Comparison of ENCODE assay signal across 31 cellular contexts in genomic region chr3:153099131-153099530, GRCh38.
"Had no signal": no experiment of that assay in that cellular context is flagged by ENCODE, and none has a peak within 500 bp of the region (broad histone marks: within the 10 kb centered on the region; RNA-seq: fewer than 3 reads in every experiment).

No MANE protein-coding gene starts in this region.

- H3K4me3 ChIP-seq: adrenal gland, body of pancreas, esophagus squamous epithelium, gastroesophageal sphincter had no signal

- H3K36me3 Mint-ChIP-seq: activated CD4-positive, alpha-beta memory T cell treated with anti-CD3 and anti-CD28 coated beads for 36 hours; activated CD8-positive, alpha-beta memory T cell treated with anti-CD3 and anti-CD28 coated beads, Interleukin-2, amount 10 ng/mL, durations not matched to agents 7 days and 5 days; activated naive CD4-positive, alpha-beta T cell treated with anti-CD3 and anti-CD28 coated beads, Interleukin-2, amount 50 U/mL, for 24 hours; activated naive CD8-positive, alpha-beta T cell treated with anti-CD3 and anti-CD28 coated beads for 36 hours; T-cell had no signal

- H3K27ac Mint-ChIP-seq: activated B cell treated with CpG ODN at 0.5 μM for 24 hours; activated CD4-positive, alpha-beta memory T cell treated with anti-CD3 and anti-CD28 coated beads for 36 hours; activated CD8-positive, alpha-beta memory T cell treated with anti-CD3 and anti-CD28 coated beads, Interleukin-2, amount 10 ng/mL, durations not matched to agents 7 days and 5 days; activated CD8-positive, alpha-beta T cell treated with anti-CD3 and anti-CD28 coated beads, Interleukin-2, amount 10 ng/mL, durations not matched to agents 7 days and 5 days; activated naive CD4-positive, alpha-beta T cell treated with anti-CD3 and anti-CD28 coated beads for 36 hours; activated naive CD4-positive, alpha-beta T cell treated with anti-CD3 and anti-CD28 coated beads, Interleukin-2, amount 50 U/mL, for 24 hours; activated naive CD8-positive, alpha-beta T cell treated with anti-CD3 and anti-CD28 coated beads for 36 hours; activated naive CD8-positive, alpha-beta T cell treated with anti-CD3 and anti-CD28 coated beads, Interleukin-2, amount 50 U/mL, for 24 hours; activated T-helper 1 cell treated with anti-CD3 and anti-CD28 coated beads, Interleukin-12 subunit alpha, Interleukin-12 subunit beta, Interleukin-2, Interleukin-4 antibody, amounts not matched to agents 30 ng/mL and 10 ng/mL and 1 ng/mL, durations not matched to agents 14 hours and 24 hours and 36 hours; activated T-helper 2 cell treated with anti-CD3 and anti-CD28 coated beads, Interferon-gamma antibody, Interleukin-2, Interleukin-4, amounts not matched to agents 10 μg/mL and 5 μg/mL and 100 μg/mL, durations not matched to agents 14 hours and 24 hours and 36 hours; T-cell; T-helper 1 cell treated with Interleukin-12 subunit alpha and Interleukin-12 subunit beta and Interleukin-4 antibody, amounts not matched to agents 30 μg/mL and 1 μg/mL, for 36 hours; T-helper 2 cell treated with Interferon-gamma antibody and Interleukin-4, amounts not matched to agents 5 μg/mL and 100 μg/mL, for 36 hours had no signal

- H3K27me3 Mint-ChIP-seq: activated B cell treated with CpG ODN at 0.5 μM for 24 hours; activated CD4-positive, alpha-beta memory T cell treated with anti-CD3 and anti-CD28 coated beads for 36 hours; activated CD8-positive, alpha-beta memory T cell treated with anti-CD3 and anti-CD28 coated beads, Interleukin-2, amount 10 ng/mL, durations not matched to agents 7 days and 5 days; activated naive CD4-positive, alpha-beta T cell treated with anti-CD3 and anti-CD28 coated beads, Interleukin-2, amount 50 U/mL, for 24 hours; activated naive CD8-positive, alpha-beta T cell treated with anti-CD3 and anti-CD28 coated beads for 36 hours; activated naive CD8-positive, alpha-beta T cell treated with anti-CD3 and anti-CD28 coated beads, Interleukin-2, amount 50 U/mL, for 24 hours; T-cell had no signal

- H3K27me3 ChIP-seq: adrenal gland, body of pancreas, esophagus squamous epithelium, gastroesophageal sphincter had no signal

- H3K27ac ChIP-seq: adrenal gland, body of pancreas, epithelial cell of prostate, esophagus squamous epithelium, gastroesophageal sphincter, WERI-Rb-1 had no signal

- H3K9me3 Mint-ChIP-seq: activated B cell treated with CpG ODN at 0.5 μM for 24 hours; activated CD4-positive, alpha-beta memory T cell treated with anti-CD3 and anti-CD28 coated beads for 36 hours; activated naive CD4-positive, alpha-beta T cell treated with anti-CD3 and anti-CD28 coated beads for 36 hours; activated naive CD4-positive, alpha-beta T cell treated with anti-CD3 and anti-CD28 coated beads, Interleukin-2, amount 50 U/mL, for 24 hours; activated naive CD8-positive, alpha-beta T cell treated with anti-CD3 and anti-CD28 coated beads for 36 hours; activated naive CD8-positive, alpha-beta T cell treated with anti-CD3 and anti-CD28 coated beads, Interleukin-2, amount 50 U/mL, for 24 hours; activated T-helper 1 cell treated with anti-CD3 and anti-CD28 coated beads, Interleukin-12 subunit alpha, Interleukin-12 subunit beta, Interleukin-2, Interleukin-4 antibody, amounts not matched to agents 30 ng/mL and 10 ng/mL and 1 ng/mL, durations not matched to agents 14 hours and 24 hours and 36 hours; activated T-helper 2 cell treated with anti-CD3 and anti-CD28 coated beads, Interferon-gamma antibody, Interleukin-2, Interleukin-4, amounts not matched to agents 10 μg/mL and 5 μg/mL and 100 μg/mL, durations not matched to agents 14 hours and 24 hours and 36 hours; T-cell; T-helper 1 cell treated with Interleukin-12 subunit alpha and Interleukin-12 subunit beta and Interleukin-4 antibody, amounts not matched to agents 30 μg/mL and 1 μg/mL, for 36 hours; T-helper 2 cell treated with Interferon-gamma antibody and Interleukin-4, amounts not matched to agents 5 μg/mL and 100 μg/mL, for 36 hours had no signal

- H3K36me3 ChIP-seq: adrenal gland, esophagus squamous epithelium, gastroesophageal sphincter, WERI-Rb-1 had no signal

- ATAC-seq: activated CD4-positive, CD25-positive, alpha-beta regulatory T cell treated with anti-CD3 and anti-CD28 coated beads, Interleukin-2, amount 50 U/mL, for 24 hours; activated CD8-positive, alpha-beta memory T cell treated with anti-CD3 and anti-CD28 coated beads, Interleukin-2, amount 10 ng/mL, durations not matched to agents 7 days and 5 days; activated CD8-positive, alpha-beta T cell treated with anti-CD3 and anti-CD28 coated beads, Interleukin-2, amount 10 ng/mL, durations not matched to agents 7 days and 5 days; activated naive CD8-positive, alpha-beta T cell treated with anti-CD3 and anti-CD28 coated beads, Interleukin-2, amount 50 U/mL, for 24 hours; body of pancreas; gastroesophageal sphincter; T-cell had no signal

- DNase-seq: activated B cell treated with CpG ODN at 0.5 μM for 24 hours; activated CD4-positive, alpha-beta memory T cell treated with anti-CD3 and anti-CD28 coated beads for 36 hours; activated CD4-positive, alpha-beta T cell treated with anti-CD3 and anti-CD28 coated beads for 48 hours; activated CD8-positive, alpha-beta memory T cell treated with anti-CD3 and anti-CD28 coated beads, Interleukin-2, amount 10 ng/mL, durations not matched to agents 7 days and 5 days; activated CD8-positive, alpha-beta memory T cell treated with anti-CD3 and anti-CD28 coated beads, Interleukin-2, amount 50 U/mL, for 4 hours; activated CD8-positive, alpha-beta T cell treated with anti-CD3 and anti-CD28 coated beads, Interleukin-2, amount 10 ng/mL, durations not matched to agents 7 days and 5 days; activated effector memory CD4-positive, alpha-beta T cell treated with anti-CD3 and anti-CD28 coated beads, Interleukin-2, amount 50 U/mL, for 16 hours; activated naive CD4-positive, alpha-beta T cell treated with anti-CD3 and anti-CD28 coated beads for 36 hours; activated naive CD8-positive, alpha-beta T cell treated with anti-CD3 and anti-CD28 coated beads for 36 hours; activated naive CD8-positive, alpha-beta T cell treated with anti-CD3 and anti-CD28 coated beads, Interleukin-2, amount 50 U/mL, for 24 hours; activated T-cell treated with anti-CD3 and anti-CD28 coated beads, Interleukin-2, amount 50 U/mL, for 1 hour; activated T-cell treated with anti-CD3 and anti-CD28 coated beads, Interleukin-2, amount 50 U/mL, for 48 hours; adrenal gland; amygdala; aorta; body of pancreas; caudate nucleus; effector CD8-positive, alpha-beta T cell; esophagus squamous epithelium; foreskin melanocyte; T-cell; T1000; WERI-Rb-1 had no signal

- H3K4me3 Mint-ChIP-seq: activated B cell treated with CpG ODN at 0.5 μM for 24 hours; activated CD4-positive, alpha-beta memory T cell treated with anti-CD3 and anti-CD28 coated beads for 36 hours; activated CD8-positive, alpha-beta memory T cell treated with anti-CD3 and anti-CD28 coated beads, Interleukin-2, amount 10 ng/mL, durations not matched to agents 7 days and 5 days; activated CD8-positive, alpha-beta T cell treated with anti-CD3 and anti-CD28 coated beads, Interleukin-2, amount 10 ng/mL, durations not matched to agents 7 days and 5 days; activated naive CD4-positive, alpha-beta T cell treated with anti-CD3 and anti-CD28 coated beads for 36 hours; activated naive CD4-positive, alpha-beta T cell treated with anti-CD3 and anti-CD28 coated beads, Interleukin-2, amount 50 U/mL, for 24 hours; activated naive CD8-positive, alpha-beta T cell treated with anti-CD3 and anti-CD28 coated beads for 36 hours; activated naive CD8-positive, alpha-beta T cell treated with anti-CD3 and anti-CD28 coated beads, Interleukin-2, amount 50 U/mL, for 24 hours; activated T-helper 1 cell treated with anti-CD3 and anti-CD28 coated beads, Interleukin-12 subunit alpha, Interleukin-12 subunit beta, Interleukin-2, Interleukin-4 antibody, amounts not matched to agents 30 ng/mL and 10 ng/mL and 1 ng/mL, durations not matched to agents 14 hours and 24 hours and 36 hours; T-cell; T-helper 1 cell treated with Interleukin-12 subunit alpha and Interleukin-12 subunit beta and Interleukin-4 antibody, amounts not matched to agents 30 μg/mL and 1 μg/mL, for 36 hours; T-helper 2 cell treated with Interferon-gamma antibody and Interleukin-4, amounts not matched to agents 5 μg/mL and 100 μg/mL, for 36 hours had no signal

- H3K9me3 ChIP-seq: adrenal gland, body of pancreas, esophagus squamous epithelium, gastroesophageal sphincter had no signal

- H3K4me1 Mint-ChIP-seq: activated B cell treated with CpG ODN at 0.5 μM for 24 hours; activated CD8-positive, alpha-beta memory T cell treated with anti-CD3 and anti-CD28 coated beads, Interleukin-2, amount 10 ng/mL, durations not matched to agents 7 days and 5 days; activated naive CD8-positive, alpha-beta T cell treated with anti-CD3 and anti-CD28 coated beads for 36 hours; activated naive CD8-positive, alpha-beta T cell treated with anti-CD3 and anti-CD28 coated beads, Interleukin-2, amount 50 U/mL, for 24 hours; T-cell had no signal

- H3K4me1 ChIP-seq: adrenal gland, body of pancreas, esophagus squamous epithelium, gastroesophageal sphincter had no signal
